ENCODE assay signal across 8 cellular contexts in the genomic region with DNA sequence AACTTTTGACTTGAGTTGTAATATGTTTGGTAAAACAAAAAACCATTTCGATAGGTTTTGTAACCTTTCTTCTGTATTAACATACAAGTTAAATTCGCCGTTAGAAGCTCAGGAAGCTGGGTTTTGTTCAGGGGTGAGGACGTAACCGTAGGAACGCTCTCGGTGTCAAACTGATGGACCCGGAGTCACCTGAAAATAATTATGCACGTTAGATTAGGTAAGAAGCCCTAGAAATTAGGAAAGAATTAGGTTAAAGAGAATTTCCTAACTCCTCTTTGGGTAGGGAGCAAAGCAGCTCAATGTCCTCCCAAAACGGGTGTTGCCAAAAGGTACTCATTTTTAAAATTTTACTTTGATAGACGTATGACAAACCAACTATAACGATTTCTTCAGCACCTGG. TPM values are rescaled to one million over a fixed set of nuclear protein-coding genes. Genes with fewer than 3 reads are reported as not detected.
A peak's percentile ranks its signal among the peaks of the same experiment; 100 is the strongest.
DNase-seq lines count a peak whose midpoint lies in the region; ATAC-seq and TF ChIP-seq lines count a peak whose summit lies in the region.

No MANE protein-coding gene starts in this region.

- H2AFZ ChIP-seq in Loucy (ENCODE audit: low read length) (peak overlapping the region; percentile 77; the same call in 1 of the 2 replicates), neuron (ENCODE audit: low read depth, low read length) (peak overlapping the region; percentile 23)

- H3K9ac ChIP-seq in Loucy (ENCODE audit: low read depth, low read length, poor library complexity, severe bottlenecking), result peak overlapping the region; percentile 86

- H3K4me1 ChIP-seq in CD4-positive, alpha-beta memory T cell (ENCODE audit: insufficient read depth, low read length), result peaks cover 56% of the 10 kb centered on the region
- H3K4me1 ChIP-seq in Loucy (ENCODE audit: insufficient read depth, low read length, poor library complexity, severe bottlenecking), result peaks cover 28% of the 10 kb centered on the region
- peaks cover 10% of the 10 kb centered on the region for H3K4me1 ChIP-seq in effector memory CD4-positive, alpha-beta T cell (ENCODE audit: control insufficient read depth, insufficient read depth, low read length, poor library complexity, severe bottlenecking)
- H3K4me1 ChIP-seq in neuron (ENCODE audit: insufficient read depth, low read length), result peaks cover 11% of the 10 kb centered on the region

- H3K9me2 ChIP-seq in Loucy (replicated peaks; ENCODE audit: low read depth, low read length), result no peaks in the 10 kb centered on the region

- peaks cover 42 to 79% (median 58%) of the 10 kb centered on the region in 4 donors for H3K4me1 Mint-ChIP-seq in CD4-positive, alpha-beta memory T cell

- 0 out of 2 replicates have a peak, but pooled peaks cover 4% of the 10 kb centered on the region for H3F3A ChIP-seq in Loucy (ENCODE audit: low read depth)

- peak overlapping the region; percentile 74 to 89 for H3K4me3 ChIP-seq in CD4-positive, alpha-beta memory T cell (ENCODE audit: low read length in 2 of 2)
- H3K4me3 ChIP-seq in Loucy (ENCODE audit: low read length, poor library complexity, severe bottlenecking) (peak overlapping the region; percentile 91), neuron (ENCODE audit: low read length) (peak overlapping the region; percentile 57)
- H3K4me3 ChIP-seq in effector memory CD4-positive, alpha-beta T cell (ENCODE audit: insufficient read depth, low read depth, low read length, poor library complexity, severe bottlenecking), result peak overlapping the region; percentile 78

- H3K79me2 ChIP-seq in Loucy (ENCODE audit: insufficient read depth, low read length), result peaks cover 96% of the 10 kb centered on the region

- intact Hi-C loops in CD4-positive, alpha-beta memory T cell (cut with micrococcal nuclease), result loop anchor here (1.0 to 5.0 kb wide), 7 partner anchors 17 to 667 kb away; partner anchors contain the start of genes MSL2 and STAG1

- no peaks in the 10 kb centered on the region for H3K36me3 ChIP-seq in CD4-positive, alpha-beta memory T cell (ENCODE audit: insufficient read depth, low read length)
- H3K36me3 ChIP-seq in Loucy (ENCODE audit: insufficient read depth, low read length) (no peaks in the 10 kb centered on the region), neuron (ENCODE audit: insufficient read depth, low read length) (peaks cover 7% of the 10 kb centered on the region)
- H3K36me3 ChIP-seq in effector memory CD4-positive, alpha-beta T cell (ENCODE audit: control insufficient read depth, insufficient read depth, low read length), result no peaks in the 10 kb centered on the region

- no peaks in the 10 kb centered on the region for H3K27me3 ChIP-seq in CD4-positive, alpha-beta memory T cell (ENCODE audit: insufficient read depth, low read length)
- H3K27me3 ChIP-seq in Loucy (ENCODE audit: insufficient read depth, low read length, poor library complexity, severe bottlenecking) (no peaks in the 10 kb centered on the region), neuron (ENCODE audit: insufficient read depth, low read length) (no peaks in the 10 kb centered on the region)
- no peaks in the 10 kb centered on the region for H3K27me3 ChIP-seq in effector memory CD4-positive, alpha-beta T cell (replicated peaks; ENCODE audit: control insufficient read depth, insufficient read depth, low read length, poor library complexity, severe bottlenecking)

- peak overlapping the region; percentile 80 to 99 (median 96) for H3K4me3 Mint-ChIP-seq in CD4-positive, alpha-beta memory T cell

- ATAC-seq in HG03095 (IDR thresholded peaks at IDR 0.05; ENCODE audit: unreplicated experiment), result no peak
- ATAC-seq in HG02981 (IDR thresholded peaks at IDR 0.05; ENCODE audit: unreplicated experiment), result no peak

- peaks cover 60% of the 10 kb centered on the region for H4K20me1 ChIP-seq in Loucy (ENCODE audit: insufficient read depth, low read length, poor library complexity, severe bottlenecking)

- no peaks in the 10 kb centered on the region for H3K9me3 ChIP-seq in CD4-positive, alpha-beta memory T cell (ENCODE audit: control insufficient read depth in 1 of 2, low read length in 2 of 2)
- no peaks in the 10 kb centered on the region; the same call in 1 of the 2 replicates for H3K9me3 ChIP-seq in Loucy (ENCODE audit: insufficient read depth, low read depth, low read length)
- H3K9me3 ChIP-seq in effector memory CD4-positive, alpha-beta T cell (ENCODE audit: control insufficient read depth, low read length), result no peaks in the 10 kb centered on the region
- H3K9me3 ChIP-seq in neuron (ENCODE audit: low read length), result no peaks in the 10 kb centered on the region

- POLR2A ChIA-PET in CD4-positive, alpha-beta memory T cell (lab: Charles Lee; ENCODE audit: partially characterized antibody), result interaction anchor here (0.6 to 5.3 kb wide), 15 partner anchors 10 to 673 kb away, joined by 3 to 143 read pairs (median 9); partner anchors contain the start of genes MSL2 and STAG1

- H3K27me3 Mint-ChIP-seq in CD4-positive, alpha-beta memory T cell, result no peaks in the 10 kb centered on the region

- peak in 1 of 5 donors; percentile 7 for DNase-seq in CD4-positive, alpha-beta memory T cell
- DNase-seq in effector memory CD4-positive, alpha-beta T cell, result no peak
- DNase-seq in KG1 (lab: John Stamatoyannopoulos, UW) (no peak), cerebellum (ENCODE audit: low spot score) (no peak)

- CTCF ChIA-PET in CD4-positive, alpha-beta memory T cell (lab: Charles Lee; ENCODE audit: partially characterized antibody), result interaction anchor here (0.6 to 6.9 kb wide), 12 partner anchors 13 to 471 kb away, joined by 3 to 80 read pairs (median 6); partner anchors contain the start of gene STAG1

- peaks cover 13 to 37% of the 10 kb centered on the region in 2 donors for H3K36me3 Mint-ChIP-seq in CD4-positive, alpha-beta memory T cell

- H3K4me2 ChIP-seq in Loucy (ENCODE audit: low read depth, low read length, poor library complexity, severe bottlenecking), result peak overlapping the region; percentile 99

- peak overlapping the region; percentile 93 to 99 (median 98) for H3K27ac Mint-ChIP-seq in CD4-positive, alpha-beta memory T cell

- no peaks in the 10 kb centered on the region for H3K9me3 Mint-ChIP-seq in CD4-positive, alpha-beta memory T cell

- TF ChIP-seq CTCF in Loucy (conservative IDR thresholded peaks at IDR 0.05; ENCODE audit: low read length), result no peak

- H3K27ac ChIP-seq in CD4-positive, alpha-beta memory T cell (ENCODE audit: low read depth, low read length), result peak overlapping the region; percentile 91
- H3K27ac ChIP-seq in effector memory CD4-positive, alpha-beta T cell (ENCODE audit: insufficient read depth, low read length, poor library complexity, severe bottlenecking), result peak overlapping the region; percentile 88

RNA-seq across cellular contexts. Expression of gene NCK1, which starts 0.9 kb away (rescaled TPM):
- total RNA-seq in CD4-positive, alpha-beta memory T cell, result 10 to 100 TPM; 61.2 to 68.4 TPM
- 10 to 100 TPM; 40.3 to 62.1 TPM for polyA plus RNA-seq in CD4-positive, alpha-beta memory T cell
- 32.0 TPM for total RNA-seq in cerebellum

RNA-seq across cellular contexts. Expression of gene SLC35G2, which starts 44.0 kb away (rescaled TPM):
- total RNA-seq in CD4-positive, alpha-beta memory T cell, result under 1 TPM; 0.17 to 0.42 TPM
- under 1 TPM; 0.26 to 0.38 TPM for polyA plus RNA-seq in CD4-positive, alpha-beta memory T cell
- 23.9 TPM for total RNA-seq in cerebellum

Comparison
In these comparisons a context has a peak if more than half of its experiments do, and no peak if none do; other contexts are left out.
1. RNA of gene SLC35G2, which starts 44.0 kb away (total RNA-seq): 23.9 TPM in cerebellum (single experiment); 0.17 to 0.42 TPM in CD4-positive, alpha-beta memory T cell; every median in the first group is over 10 times any median in the second.
2. Peak in every context shown above with its lines, with median percentiles within 50 percentile points of each other: H3K4me3 ChIP-seq.